In genomic region chr1:213569816-213570150, GRCh38 we compare ENCODE assay signal across 1 cellular context.
A peak's percentile ranks its signal among the peaks of the same experiment; 100 is the strongest.
TF ChIP-seq lines count a peak whose summit lies in the region.

No MANE protein-coding gene starts in this region.

TF ChIP-seq in HepG2, 621 proteins besides CTCF, POLR2A, EP300 and RAD21 (continued from another document):
- TF ChIP-seq MIXL1 (CRISPR knock-in tag; IDR thresholded peaks at IDR 0.05) (peak; percentile 56; the same call in 1 of the 2 replicates), CHD4 (IDR thresholded peaks at IDR 0.05; ENCODE audit: borderline replicate concordance, low read length) (peak; percentile 17; the same call in 1 of the 2 replicates), ETV5 (CRISPR knock-in tag; IDR thresholded peaks at IDR 0.05; ENCODE audit: borderline replicate concordance) (peak; percentile 55; the same call in 1 of the 2 replicates), PAXIP1 (CRISPR knock-in tag; conservative IDR thresholded peaks at IDR 0.05) (0 out of 2 replicates have a peak, but pooled peaks have one; percentile 3), DMAP1 (CRISPR knock-in tag; IDR thresholded peaks at IDR 0.05) (0 out of 2 replicates have a peak, but pooled peaks have one; percentile 19), SPEN (CRISPR knock-in tag; IDR thresholded peaks at IDR 0.05; ENCODE audit: low read depth) (no peak), NFIC (IDR thresholded peaks at IDR 0.05; ENCODE audit: low read length) (peak; percentile 34; the same call in 1 of the 2 replicates), ONECUT2 (CRISPR knock-in tag; IDR thresholded peaks at IDR 0.05) (peak; percentile 81), BCL6 (CRISPR knock-in tag; IDR thresholded peaks at IDR 0.05) (peak; percentile 90), SOX13 (IDR thresholded peaks at IDR 0.05) (no peak), SOX13 (CRISPR knock-in tag; conservative IDR thresholded peaks at IDR 0.05 in 1 of 2, IDR thresholded peaks at IDR 0.05 in 1 of 2) (peak in 1 of 2 experiments; percentile 62; a peak in 2 of 4 replicates), HDAC1 (CRISPR knock-in tag; IDR thresholded peaks at IDR 0.05) (peak; percentile 10; the same call in 1 of the 2 replicates), ZNF180 (CRISPR knock-in tag; IDR thresholded peaks at IDR 0.05; ENCODE audit: borderline replicate concordance, low read depth) (no peak), GLI4 (CRISPR knock-in tag; IDR thresholded peaks at IDR 0.05; ENCODE audit: borderline replicate concordance) (no peak), HNF4A (CRISPR knock-in tag; IDR thresholded peaks at IDR 0.05) (peak; percentile 69), HOXA3 (CRISPR knock-in tag; IDR thresholded peaks at IDR 0.05) (0 out of 2 replicates have a peak, but pooled peaks have one; percentile 26), FOSL2 (CRISPR knock-in tag; IDR thresholded peaks at IDR 0.05) (peak; percentile 4; the same call in 1 of the 2 replicates), ZBTB40 (IDR thresholded peaks at IDR 0.05) (no peak), ZBTB40 (CRISPR knock-in tag; IDR thresholded peaks at IDR 0.05) (no peak), DRAP1 (CRISPR knock-in tag; IDR thresholded peaks at IDR 0.05) (peak; percentile 26; the same call in 1 of the 2 replicates), ZC3H4 (CRISPR knock-in tag; IDR thresholded peaks at IDR 0.05; ENCODE audit: borderline replicate concordance) (no peak), EHMT2 (IDR thresholded peaks at IDR 0.05; ENCODE audit: borderline replicate concordance, low read depth, low read length) (0 out of 2 replicates have a peak, but pooled peaks have one; percentile 55), CREM (IDR thresholded peaks at IDR 0.05) (peak; percentile 15; the same call in 1 of the 2 replicates), CREM (CRISPR knock-in tag; IDR thresholded peaks at IDR 0.05) (no peak), ZBTB49 (CRISPR knock-in tag; IDR thresholded peaks at IDR 0.05; ENCODE audit: borderline replicate concordance) (no peak), TCF7 (IDR thresholded peaks at IDR 0.05; ENCODE audit: low read depth) (peak; percentile 85), ZNF142 (CRISPR knock-in tag; IDR thresholded peaks at IDR 0.05) (no peak), ARID5B (CRISPR knock-in tag; IDR thresholded peaks at IDR 0.05) (peak; percentile 43; the same call in 1 of the 2 replicates)
